ENCODE assay signal across 28 cellular contexts in genomic region chr10:30166929-30167328, GRCh38.
"Had no signal": no experiment of that assay in that cellular context is flagged by ENCODE, and none has a peak within 500 bp of the region (broad histone marks: within the 10 kb centered on the region; RNA-seq: fewer than 3 reads in every experiment).

No MANE protein-coding gene starts in this region.

- H3K4me3 ChIP-seq: left lung, lower lobe of right lung, pancreas, prostate gland, skin epidermis, stomach, testis, thyroid gland, transverse colon, upper lobe of left lung, vagina had no signal

- H3K36me3 ChIP-seq: left lung, lower lobe of right lung, pancreas, prostate gland, stomach, thyroid gland, transverse colon, upper lobe of left lung, vagina had no signal

- H3K4me1 ChIP-seq: left lung, lower lobe of right lung, pancreas, prostate gland, stomach, thyroid gland, transverse colon, upper lobe of left lung, vagina had no signal

- DNase-seq: kidney glomerular epithelial cell; left colon; left lung; lower lobe of right lung; mammary epithelial cell; mesenchymal stem cell; naive thymus-derived CD8-positive, alpha-beta T cell; nucleus accumbens; pancreas; posterior cingulate gyrus; retina; right cardiac atrium; stimulated activated CD4-positive, alpha-beta T cell treated with anti-CD3 and anti-CD28 coated beads, Interleukin-12 subunit alpha, Interleukin-12 subunit beta, amount 100 ng/mL, for 4 hours; stimulated activated CD4-positive, alpha-beta T cell treated with anti-CD3 and anti-CD28 coated beads, Interleukin-15, amount 100 ng/mL, for 24 hours; stimulated activated CD4-positive, alpha-beta T cell treated with anti-CD3 and anti-CD28 coated beads, Interleukin-2, amount 100 ng/mL, for 24 hours; stimulated activated CD4-positive, alpha-beta T cell treated with anti-CD3 and anti-CD28 coated beads, Interleukin-4, amount 100 ng/mL, for 1 hour; stimulated activated naive B cell treated with anti-CD40 and anti-IgM and Interleukin-4, amounts not matched to agents 10 μg/mL and 1 μg/mL and 100 μg/mL, for 72 hours; stimulated activated naive CD8-positive, alpha-beta T cell treated with anti-CD3 and anti-CD28 coated beads, Interleukin-15, Interleukin-2, amounts not matched to agents 100 U/mL and 50 U/mL, for 24 hours; stomach; testis; thyroid gland; transverse colon; upper lobe of left lung had no signal

- H3K27ac ChIP-seq: left lung, lower lobe of right lung, pancreas, prostate gland, skin epidermis, stomach, testis, thyroid gland, transverse colon, upper lobe of left lung, vagina had no signal

- H3K9me3 ChIP-seq: left lung, lower lobe of right lung, pancreas, prostate gland, stomach, testis, thyroid gland, transverse colon, upper lobe of left lung, vagina had no signal

- FAIRE-seq: keratinocyte, pancreas had no signal

- ATAC-seq: left colon; left lung; lower lobe of right lung; naive thymus-derived CD8-positive, alpha-beta T cell; right cardiac atrium; sciatic nerve; stimulated activated naive B cell treated with anti-CD40 and anti-IgM and Interleukin-4, amounts not matched to agents 10 μg/mL and 1 μg/mL and 100 μg/mL, for 72 hours; stimulated activated naive CD8-positive, alpha-beta T cell treated with anti-CD3 and anti-CD28 coated beads, Interleukin-15, Interleukin-2, amounts not matched to agents 100 U/mL and 50 U/mL, for 24 hours had no signal
